ENCODE assay signal across 8 cellular contexts in genomic region chr1:44784094-44785026, GRCh38. TPM values are rescaled to one million over a fixed set of nuclear protein-coding genes. Genes with fewer than 3 reads are reported as not detected.
DNase-seq lines count a peak whose midpoint lies in the region; ATAC-seq and TF ChIP-seq lines count a peak whose summit lies in the region.

No MANE protein-coding gene starts in this region.

- CTCF ChIA-PET in RWPE1 (lab: Yijun Ruan, JAX), result interaction anchor here (0.6 kb wide), 1 partner anchor 199 kb away, joined by 3 read pairs; no protein-coding TSS in a partner anchor

- 16 to 30% methylated on average over 16 to 71 of the region's 71 CpGs for WGBS in endodermal cell (ENCODE audit: insufficient coverage in 1 of 2, insufficient read length in 1 of 2), 2 experiments

- H3K4me1 ChIP-seq in endodermal cell (ENCODE audit: control insufficient read depth, insufficient read depth, low read length), result peaks cover 5% of the 10 kb centered on the region

- H3K27me3 Mint-ChIP-seq in endodermal cell (ENCODE audit: insufficient read depth), result peaks cover 10% of the 10 kb centered on the region
- no peaks in the 10 kb centered on the region for H3K27me3 Mint-ChIP-seq in natural killer cell treated with Interleukin-12 subunit alpha and Interleukin-12 subunit beta and Interleukin-15 and Interleukin-18, amount 100 ng/mL, for 72 hours

- H3K9ac ChIP-seq in endodermal cell (ENCODE audit: extremely low read depth, low read length, poor library complexity, severe bottlenecking), result peak overlapping the region; percentile 38

- H3K9me3 Mint-ChIP-seq in endodermal cell, result no peaks in the 10 kb centered on the region
- H3K9me3 Mint-ChIP-seq in natural killer cell treated with Interleukin-12 subunit alpha and Interleukin-12 subunit beta and Interleukin-15 and Interleukin-18, amount 100 ng/mL, for 72 hours, result no peaks in the 10 kb centered on the region

- peak overlapping the region; percentile 16 for H3K27ac Mint-ChIP-seq in endodermal cell
- H3K27ac Mint-ChIP-seq in natural killer cell treated with Interleukin-12 subunit alpha and Interleukin-12 subunit beta and Interleukin-15 and Interleukin-18, amount 100 ng/mL, for 72 hours, result peak overlapping the region; percentile 51 to 85

- H3K4me3 Mint-ChIP-seq in endodermal cell, result peak overlapping the region; percentile 50
- H3K4me3 Mint-ChIP-seq in natural killer cell treated with Interleukin-12 subunit alpha and Interleukin-12 subunit beta and Interleukin-15 and Interleukin-18, amount 100 ng/mL, for 72 hours, result peak overlapping the region; percentile 76

- H3K36me3 Mint-ChIP-seq in endodermal cell (ENCODE audit: low read depth), result peaks cover 21% of the 10 kb centered on the region
- peaks cover 15% of the 10 kb centered on the region for H3K36me3 Mint-ChIP-seq in natural killer cell treated with Interleukin-12 subunit alpha and Interleukin-12 subunit beta and Interleukin-15 and Interleukin-18, amount 100 ng/mL, for 72 hours

- peak; percentile 61 to 64 for ATAC-seq in natural killer cell treated with Interleukin-12 subunit alpha and Interleukin-12 subunit beta and Interleukin-15 and Interleukin-18, amount 100 ng/mL, for 72 hours
- ATAC-seq in HG02623 (IDR thresholded peaks at IDR 0.05; ENCODE audit: unreplicated experiment) (no peak), GM18502 (IDR thresholded peaks at IDR 0.05; ENCODE audit: poor library complexity, unreplicated experiment) (no peak), GM19328 (IDR thresholded peaks at IDR 0.05; ENCODE audit: unreplicated experiment) (no peak)

- H3K4me3 ChIP-seq in GM12864 (ENCODE audit: low read depth, low read length) (peak overlapping the region; percentile 39), endodermal cell (ENCODE audit: low read length) (peak overlapping the region; percentile 49)

- H3K27ac ChIP-seq in RWPE1, result peak overlapping the region; percentile 19; the same call in 1 of the 2 replicates
- H3K27ac ChIP-seq in endodermal cell (ENCODE audit: low read depth, low read length), result no peak overlapping the region

- POLR2A ChIA-PET in RWPE1 (lab: Yijun Ruan, JAX; ENCODE audit: low non-redundant PET), result no interaction called here

- peaks cover 9% of the 10 kb centered on the region for H3K4me1 Mint-ChIP-seq in endodermal cell
- H3K4me1 Mint-ChIP-seq in natural killer cell treated with Interleukin-12 subunit alpha and Interleukin-12 subunit beta and Interleukin-15 and Interleukin-18, amount 100 ng/mL, for 72 hours (ENCODE audit: low read depth in 2 of 2), result peaks cover 26 to 28% of the 10 kb centered on the region in 2 donors

- H3K27me3 ChIP-seq in endodermal cell (ENCODE audit: control insufficient read depth, insufficient read depth, low read length, poor library complexity, severe bottlenecking), result peaks cover 20% of the 10 kb centered on the region

- H3K36me3 ChIP-seq in endodermal cell (ENCODE audit: control insufficient read depth, insufficient read depth, low read length), result peaks cover 3% of the 10 kb centered on the region

- TF ChIP-seq CTCF in GM12864 (IDR thresholded peaks at IDR 0.05; ENCODE audit: low read depth, low read length, missing control alignments), result peak; percentile 52
- no peak for TF ChIP-seq CTCF in RWPE1 (conservative IDR thresholded peaks at IDR 0.05; ENCODE audit: low read depth)
- peak; percentile 50 for TF ChIP-seq CTCF in endodermal cell (conservative IDR thresholded peaks at IDR 0.05)

- H3K9me3 ChIP-seq in endodermal cell (ENCODE audit: control insufficient read depth, low read length), result no peaks in the 10 kb centered on the region

- no peak for DNase-seq in GM12864 (ENCODE audit: low read depth)
- no peak for DNase-seq in RWPE1 (ENCODE audit: low spot score)
- peak; percentile 85 for DNase-seq in endodermal cell
- DNase-seq in natural killer cell treated with Interleukin-12 subunit alpha and Interleukin-12 subunit beta and Interleukin-15 and Interleukin-18, amount 100 ng/mL, for 72 hours (ENCODE audit: low spot score), result no peak
- DNase-seq in inferior parietal cortex (ENCODE audit: extremely low spot score), result no peak

RNA-seq across cellular contexts. Expression of gene BEST4, which starts 3.6 kb away (rescaled TPM):
- 1 to 10 TPM; 1.6 to 2.3 TPM for total RNA-seq in endodermal cell
- polyA plus RNA-seq in endodermal cell (2013, experiment 1 of 2), result 0.89 TPM
- polyA plus RNA-seq in endodermal cell (2013, experiment 2 of 2), result 0.99 TPM
- under 1 TPM in 1 of 2 donors, not detected in 1; 0.47 TPM for total RNA-seq in natural killer cell treated with Interleukin-12 subunit alpha and Interleukin-12 subunit beta and Interleukin-15 and Interleukin-18, amount 100 ng/mL, for 72 hours

RNA-seq across cellular contexts. Expression of gene RPS8, which starts 9.0 kb away (rescaled TPM):
- total RNA-seq in endodermal cell, result 1,000 to 10,000 TPM; 2,014 to 2,050 TPM
- 2,479 TPM for polyA plus RNA-seq in endodermal cell (2013, experiment 1 of 2)
- polyA plus RNA-seq in endodermal cell (2013, experiment 2 of 2), result 2,415 TPM
- total RNA-seq in natural killer cell treated with Interleukin-12 subunit alpha and Interleukin-12 subunit beta and Interleukin-15 and Interleukin-18, amount 100 ng/mL, for 72 hours, result 1,000 to 10,000 TPM; 1,070 to 1,127 TPM

RNA-seq across cellular contexts. Expression of gene PLK3, which starts 15.8 kb away (rescaled TPM):
- total RNA-seq in endodermal cell, result 1 to 10 TPM; 3.3 to 9.0 TPM
- polyA plus RNA-seq in endodermal cell (2013, experiment 1 of 2), result 27.1 TPM
- polyA plus RNA-seq in endodermal cell (2013, experiment 2 of 2), result 21.7 TPM
- total RNA-seq in natural killer cell treated with Interleukin-12 subunit alpha and Interleukin-12 subunit beta and Interleukin-15 and Interleukin-18, amount 100 ng/mL, for 72 hours, result 10 to 100 TPM; 27.4 to 64.3 TPM

RNA-seq across cellular contexts. Expression of gene DYNLT4, which starts 22.8 kb away (rescaled TPM):
- total RNA-seq in endodermal cell, result under 1 TPM in 1 of 2 donors, not detected in 1; 0.64 TPM
- not detected for polyA plus RNA-seq in endodermal cell (2013, experiment 1 of 2)
- polyA plus RNA-seq in endodermal cell (2013, experiment 2 of 2), result not detected
- total RNA-seq in natural killer cell treated with Interleukin-12 subunit alpha and Interleukin-12 subunit beta and Interleukin-15 and Interleukin-18, amount 100 ng/mL, for 72 hours, result not detected

RNA-seq across cellular contexts. Expression of gene BTBD19, which starts 24.0 kb away (rescaled TPM):
- total RNA-seq in endodermal cell, result 1 to 10 TPM; 7.4 to 7.9 TPM
- polyA plus RNA-seq in endodermal cell (2013, experiment 1 of 2), result 3.2 TPM
- 3.9 TPM for polyA plus RNA-seq in endodermal cell (2013, experiment 2 of 2)
- total RNA-seq in natural killer cell treated with Interleukin-12 subunit alpha and Interleukin-12 subunit beta and Interleukin-15 and Interleukin-18, amount 100 ng/mL, for 72 hours, result 1 to 10 TPM; 1.7 to 6.4 TPM

Comparison
In these comparisons a context has a peak if more than half of its experiments do, and no peak if none do; other contexts are left out.
1. ATAC-seq: peak in natural killer cell treated with Interleukin-12 subunit alpha and Interleukin-12 subunit beta and Interleukin-15 and Interleukin-18, amount 100 ng/mL, for 72 hours (2 of 2); none in HG02623 (single experiment), GM18502 (single experiment) and GM19328 (single experiment).